Comparison of ENCODE assay signal across 18 cellular contexts in genomic region chr3:125206934-125207333, GRCh38. TPM values are rescaled to one million over a fixed set of nuclear protein-coding genes. Genes with fewer than 3 reads are reported as not detected.
A peak's percentile ranks its signal among the peaks of the same experiment; 100 is the strongest.
DNase-seq lines count a peak whose midpoint lies in the region; ATAC-seq and TF ChIP-seq lines count a peak whose summit lies in the region.
"Had no signal": no experiment of that assay in that cellular context is flagged by ENCODE, and none has a peak within 500 bp of the region (broad histone marks: within the 10 kb centered on the region; RNA-seq: fewer than 3 reads in every experiment).

No MANE protein-coding gene starts in this region.

- no peak overlapping the region for H3K27ac Mint-ChIP-seq in type B pancreatic cell
- no peak overlapping the region for H3K27ac Mint-ChIP-seq in CD4-positive, alpha-beta T cell
- H3K27ac Mint-ChIP-seq: CD8-positive, alpha-beta memory T cell had no signal

- 100% methylated on average over 6 of the region's 6 CpGs for WGBS in mammary epithelial cell (ENCODE audit: low coverage, missing lambda C conversion rate)
- WGBS in right lobe of liver (ENCODE audit: insufficient coverage, low coverage, low lambda C conversion rate, missing lambda C conversion rate) = 0% methylated on average over 1 of the region's 6 CpGs
- 47 to 76% (median 62%) methylated on average over 6 of the region's 6 CpGs for WGBS in stomach, 5 donors
- 71% methylated on average over 6 of the region's 6 CpGs for WGBS in suprapubic skin

- peak; percentile 36 to 61 (median 50) for ATAC-seq in right lobe of liver
- no peak for ATAC-seq in CD4-positive, alpha-beta T cell (ENCODE audit: poor library complexity)
- ATAC-seq: GM12878 had no signal

- no peak for TF ChIP-seq CTCF in breast epithelium (IDR thresholded peaks at IDR 0.05)
- TF ChIP-seq CTCF in mammary epithelial cell (conservative IDR thresholded peaks at IDR 0.05 in 1 of 2, IDR thresholded peaks at IDR 0.05 in 1 of 2; ENCODE audit: extremely low read depth in 1 of 2, insufficient read depth in 1 of 2, low read depth in 1 of 2, low read length in 2 of 2) = no peak
- TF ChIP-seq CTCF in right lobe of liver (IDR thresholded peaks at IDR 0.05) = no peak
- TF ChIP-seq CTCF in type B pancreatic cell (conservative IDR thresholded peaks at IDR 0.05) = no peak
- TF ChIP-seq CTCF in stomach (IDR thresholded peaks at IDR 0.05) = no peak
- TF ChIP-seq CTCF in CD4-positive, alpha-beta T cell (IDR thresholded peaks at IDR 0.05) = no peak
- no peak for TF ChIP-seq CTCF in suprapubic skin (IDR thresholded peaks at IDR 0.05)

- peaks cover 9% of the 10 kb centered on the region for H3K4me1 Mint-ChIP-seq in type B pancreatic cell (ENCODE audit: unreplicated experiment)
- H3K4me1 Mint-ChIP-seq in CD4-positive, alpha-beta T cell (ENCODE audit: low read depth) = peaks cover 5% of the 10 kb centered on the region

- intact Hi-C loops in breast epithelium (cut with DNase I; ENCODE audit: low total_unique reads) (no loop called here), mammary epithelial cell (cut with micrococcal nuclease) (loop anchor here (10.0 kb wide), 1 partner anchor 378 kb away; no protein-coding TSS in a partner anchor), right lobe of liver (cut with DNase I) (no loop called here), stomach (cut with DNase I; ENCODE audit: low total_unique reads) (no loop called here)
- intact Hi-C loops in CD4-positive, alpha-beta T cell (cut with DNase I, micrococcal nuclease) = no loop called here

- H3K36me3 ChIP-seq in breast epithelium (no peaks in the 10 kb centered on the region), mammary epithelial cell (ENCODE audit: insufficient read depth, low read length) (no peaks in the 10 kb centered on the region), endocrine pancreas (ENCODE audit: control insufficient read depth, insufficient read depth, low read length) (no peaks in the 10 kb centered on the region), right lobe of liver (no peaks in the 10 kb centered on the region), stomach (no peaks in the 10 kb centered on the region), suprapubic skin (no peaks in the 10 kb centered on the region)
- H3K36me3 ChIP-seq: BLaER1 had no signal

- H3K4me3 Mint-ChIP-seq in type B pancreatic cell = no peak overlapping the region
- no peak overlapping the region for H3K4me3 Mint-ChIP-seq in CD4-positive, alpha-beta T cell
- H3K4me3 Mint-ChIP-seq: CD8-positive, alpha-beta memory T cell; H9 had no signal

- BruUV-seq in mammary epithelial cell (replicated peaks; lab: Mats Ljungman, UMichigan) = no TSS peak

- H3K4me3 ChIP-seq in breast epithelium (no peak overlapping the region), mammary epithelial cell (replicated peaks in 1 of 3; ENCODE audit: insufficient read depth in 1 of 3, low read depth in 2 of 3, low read length in 3 of 3) (no peak overlapping the region), endocrine pancreas (ENCODE audit: control insufficient read depth, insufficient read depth, low read length) (peak overlapping the region; percentile 1), right lobe of liver (no peak overlapping the region), stomach (no peak overlapping the region), suprapubic skin (no peak overlapping the region)
- H3K4me3 ChIP-seq: BLaER1, GM12878 had no signal

- DNase-seq in breast epithelium (ENCODE audit: low spot score in 2 of 2) (no peak), mammary epithelial cell (no peak), right lobe of liver (no peak), type B pancreatic cell (ENCODE audit: extremely low spot score, unreplicated experiment) (peak; percentile 11), stomach (no peak), suprapubic skin (ENCODE audit: low spot score in 2 of 2) (no peak)
- DNase-seq in CD4-positive, alpha-beta T cell = no peak
- DNase-seq: 8988T; CD8-positive, alpha-beta memory T cell; COR-L47; DMS53; DND-41; EL; H9 had no signal

- CTCF ChIA-PET in mammary epithelial cell (lab: Charles Lee; ENCODE audit: low non-redundant PET) = no interaction called here
- CTCF ChIA-PET in CD4-positive, alpha-beta T cell (lab: Charles Lee) = no interaction called here

- H3K9me3 Mint-ChIP-seq in type B pancreatic cell = peaks cover 5% of the 10 kb centered on the region
- no peaks in the 10 kb centered on the region for H3K9me3 Mint-ChIP-seq in CD4-positive, alpha-beta T cell
- H3K9me3 Mint-ChIP-seq: H9 had no signal

- peak overlapping the region; percentile 39 to 63 for H3K27ac ChIP-seq in breast epithelium
- no peak overlapping the region for H3K27ac ChIP-seq in mammary epithelial cell (ENCODE audit: insufficient read depth, low read depth, low read length)
- H3K27ac ChIP-seq in right lobe of liver = peak overlapping the region; percentile 79 to 93 (median 88)
- peak overlapping the region in 1 of 5 donors; percentile 30 for H3K27ac ChIP-seq in stomach
- no peak overlapping the region for H3K27ac ChIP-seq in CD4-positive, alpha-beta T cell (ENCODE audit: low read depth, low read length)
- H3K27ac ChIP-seq in suprapubic skin = no peak overlapping the region
- H3K27ac ChIP-seq: BLaER1 had no signal

- peaks cover 5% of the 10 kb centered on the region for H3K36me3 Mint-ChIP-seq in type B pancreatic cell
- no peaks in the 10 kb centered on the region for H3K36me3 Mint-ChIP-seq in CD4-positive, alpha-beta T cell (ENCODE audit: low read depth)

- H3K9ac ChIP-seq in mammary epithelial cell (ENCODE audit: insufficient read depth, low read length) (no peak overlapping the region), endocrine pancreas (ENCODE audit: control insufficient read depth, insufficient read depth, low read length) (no peak overlapping the region)
- H3K9ac ChIP-seq: BLaER1 had no signal

- peaks cover 10% of the 10 kb centered on the region for H3K27me3 Mint-ChIP-seq in type B pancreatic cell
- H3K27me3 Mint-ChIP-seq in CD4-positive, alpha-beta T cell = peaks cover 48% of the 10 kb centered on the region

- no peaks in the 10 kb centered on the region for H3K79me2 ChIP-seq in mammary epithelial cell (ENCODE audit: insufficient read depth, low read length)

- H2AFZ ChIP-seq in mammary epithelial cell (ENCODE audit: low read depth, low read length) = no peak overlapping the region

- H3K4me2 ChIP-seq in mammary epithelial cell (ENCODE audit: insufficient read depth, low read depth, low read length) = no peak overlapping the region
- H3K4me2 ChIP-seq: BLaER1 had no signal

- H3K9me3 ChIP-seq in breast epithelium (no peaks in the 10 kb centered on the region), mammary epithelial cell (replicated peaks; ENCODE audit: insufficient read depth, low read length) (no peaks in the 10 kb centered on the region), endocrine pancreas (ENCODE audit: control insufficient read depth, low read length) (no peaks in the 10 kb centered on the region), right lobe of liver (peaks cover 0 to 2% (median 0%) of the 10 kb centered on the region in 4 donors), stomach (no peaks in the 10 kb centered on the region), suprapubic skin (no peaks in the 10 kb centered on the region)
- H3K9me3 ChIP-seq in CD4-positive, alpha-beta T cell (ENCODE audit: control insufficient read depth, low read length) = no peaks in the 10 kb centered on the region
- H3K9me3 ChIP-seq: BLaER1 had no signal

- POLR2A ChIA-PET in CD4-positive, alpha-beta T cell (lab: Charles Lee) = no interaction called here

- in situ Hi-C loops in mammary epithelial cell (cut with MboI; ENCODE audit: low sequenced_read_pairs in 2 of 2) = no loop called here

- TF ChIP-seq POLR2A in breast epithelium (IDR thresholded peaks at IDR 0.05) (no peak), right lobe of liver (IDR thresholded peaks at IDR 0.05) (no peak), stomach (IDR thresholded peaks at IDR 0.05) (no peak), suprapubic skin (IDR thresholded peaks at IDR 0.05) (no peak)

- H3K4me1 ChIP-seq in breast epithelium (no peaks in the 10 kb centered on the region), mammary epithelial cell (ENCODE audit: insufficient read depth, low read length) (peaks cover under 1% of the 10 kb centered on the region), endocrine pancreas (ENCODE audit: control insufficient read depth, insufficient read depth, low read length) (peaks cover 4% of the 10 kb centered on the region), right lobe of liver (peaks cover 0 to 22% (median 3%) of the 10 kb centered on the region in 4 donors), stomach (peaks cover 0 to 19% (median 8%) of the 10 kb centered on the region in 4 donors), suprapubic skin (peaks cover 5% of the 10 kb centered on the region)
- H3K4me1 ChIP-seq: BLaER1 had no signal

- dilution Hi-C loops in mammary epithelial cell (cut with HindIII; ENCODE audit: low sequenced_read_pairs) = no loop called here

- no peak for TF ChIP-seq EP300 in stomach (IDR thresholded peaks at IDR 0.05)
- no peak for TF ChIP-seq EP300 in suprapubic skin (IDR thresholded peaks at IDR 0.05)

- H3K27me3 ChIP-seq in breast epithelium = no peaks in the 10 kb centered on the region
- no peaks in the 10 kb centered on the region for H3K27me3 ChIP-seq in mammary epithelial cell (ENCODE audit: insufficient read depth, low read length)
- H3K27me3 ChIP-seq in endocrine pancreas (ENCODE audit: control insufficient read depth, insufficient read depth, low read length) = no peaks in the 10 kb centered on the region
- H3K27me3 ChIP-seq in right lobe of liver = no peaks in the 10 kb centered on the region
- peaks cover 0 to 10% (median 2%) of the 10 kb centered on the region in 3 donors for H3K27me3 ChIP-seq in stomach
- peaks cover 19% of the 10 kb centered on the region for H3K27me3 ChIP-seq in CD4-positive, alpha-beta T cell (ENCODE audit: control insufficient read depth, insufficient read depth, low read length)
- peaks cover 8% of the 10 kb centered on the region for H3K27me3 ChIP-seq in suprapubic skin

- H4K20me1 ChIP-seq in mammary epithelial cell (ENCODE audit: insufficient read depth, low read length) = no peaks in the 10 kb centered on the region
- H4K20me1 ChIP-seq: BLaER1 had no signal

RNA-seq across cellular contexts. Expression of gene SLC12A8, which starts 5.6 kb away (rescaled TPM):
- total RNA-seq in breast epithelium (10 to 100 TPM in 1 of 3 donors, 1 to 10 TPM in 1, under 1 TPM in 1; 0.48 to 12.5 (median 9.8) TPM), mammary epithelial cell (10 to 100 TPM; 12.5 to 24.8 TPM), right lobe of liver (10 to 100 TPM in 5 of 6 experiments, 1 to 10 TPM in 1; 8.5 to 23.4 (median 20.3) TPM), type B pancreatic cell (ENCODE audit: low replicate concordance) (6.8 and 13.8 TPM in 2 replicates), stomach (10 to 100 TPM in 4 of 5 donors, 1 to 10 TPM in 1; 9.4 to 31.7 (median 18.8) TPM), suprapubic skin (1 to 10 TPM; 2.5 to 5.8 (median 4.4) TPM)
- polyA plus RNA-seq in mammary epithelial cell (7.5 TPM), stomach (1 to 10 TPM; 1.5 to 3.1 (median 2.8) TPM)
- 10.9 TPM for polyA minus RNA-seq in mammary epithelial cell
- under 1 TPM; 0.36 to 0.38 TPM for total RNA-seq in CD4-positive, alpha-beta T cell
- total RNA-seq: G401 had no signal
- polyA plus RNA-seq: CD8-positive, alpha-beta memory T cell had no signal

Comparison
In these comparisons a context has a peak if more than half of its experiments do, and no peak if none do; other contexts are left out.
1. H3K27ac ChIP-seq: peak in breast epithelium (2 of 2) and right lobe of liver (3 of 3); none in mammary epithelial cell (single experiment), CD4-positive, alpha-beta T cell (single experiment) and suprapubic skin (single experiment).